ENCODE assay signal across 14 cellular contexts in genomic region chr10:132961420-132961803, GRCh38. TPM values are rescaled to one million over a fixed set of nuclear protein-coding genes. Genes with fewer than 3 reads are reported as not detected.
DNase-seq lines count a peak whose midpoint lies in the region; ATAC-seq and TF ChIP-seq lines count a peak whose summit lies in the region.
"Had no signal": no experiment of that assay in that cellular context is flagged by ENCODE, and none has a peak within 500 bp of the region (broad histone marks: within the 10 kb centered on the region; RNA-seq: fewer than 3 reads in every experiment).

No MANE protein-coding gene starts in this region.

- H3K79me1 ChIP-seq in mesenchymal stem cell (replicated peaks; ENCODE audit: low read length, poor library complexity, severe bottlenecking), result no peaks in the 10 kb centered on the region

- H3K36me3 ChIP-seq in mesenchymal stem cell (ENCODE audit: control insufficient read depth in 1 of 2, insufficient read depth in 2 of 2, low read depth in 1 of 2, low read length in 2 of 2), result no peaks in the 10 kb centered on the region
- H3K36me3 ChIP-seq: breast epithelium, transverse colon had no signal

- H2AFZ ChIP-seq in mesenchymal stem cell (ENCODE audit: low read depth, low read length), result peak overlapping the region; percentile 24

- no peak overlapping the region for H2BK120ac ChIP-seq in mesenchymal stem cell (ENCODE audit: low read depth, low read length)

- H3K9ac ChIP-seq in mesenchymal stem cell (ENCODE audit: low read length), result no peak overlapping the region

- H2AK5ac ChIP-seq in mesenchymal stem cell (ENCODE audit: low read length, severe bottlenecking), result no peak overlapping the region

- WGBS in mesenchymal stem cell, result 95% methylated on average over 8 of the region's 9 CpGs

- H2BK5ac ChIP-seq in mesenchymal stem cell (ENCODE audit: low read depth, low read length, poor library complexity, severe bottlenecking), result no peak overlapping the region

- H3K4ac ChIP-seq in mesenchymal stem cell (ENCODE audit: low read depth in 1 of 2, low read length in 2 of 2), result no peak overlapping the region

- H3K4me1 Mint-ChIP-seq in activated T-cell treated with anti-CD3 and anti-CD28 coated beads, Interleukin-2, amount 50 U/mL, for 72 hours (ENCODE audit: low read depth), result peaks cover 24% of the 10 kb centered on the region
- H3K4me1 Mint-ChIP-seq in stimulated activated naive B cell treated with anti-CD40 and anti-IgM and Interleukin-4, amounts not matched to agents 10 μg/mL and 1 μg/mL and 100 μg/mL, for 72 hours, result peaks cover 24% of the 10 kb centered on the region in 2 donors
- peaks cover 16% of the 10 kb centered on the region for H3K4me1 Mint-ChIP-seq in activated T-helper 1 cell treated with anti-CD3 and anti-CD28 coated beads, Interleukin-12 subunit alpha, Interleukin-12 subunit beta, Interleukin-2, Interleukin-4 antibody, amounts not matched to agents 30 ng/mL and 10 ng/mL and 1 ng/mL, durations not matched to agents 14 hours and 24 hours and 36 hours (ENCODE audit: low read depth)

- ATAC-seq in activated T-cell treated with anti-CD3 and anti-CD28 coated beads, Interleukin-2, amount 50 U/mL, for 72 hours (replicated peaks in 1 of 2), result no peak
- no peak for ATAC-seq in stimulated activated naive B cell treated with anti-CD40 and anti-IgM and Interleukin-4, amounts not matched to agents 10 μg/mL and 1 μg/mL and 100 μg/mL, for 72 hours (replicated peaks)

- H4K91ac ChIP-seq in mesenchymal stem cell (ENCODE audit: low read length), result no peak overlapping the region

- H3K23ac ChIP-seq in mesenchymal stem cell (ENCODE audit: low read length in 2 of 2), result no peak overlapping the region

- no peak overlapping the region for H3K27ac Mint-ChIP-seq in activated T-cell treated with anti-CD3 and anti-CD28 coated beads, Interleukin-2, amount 50 U/mL, for 72 hours
- H3K27ac Mint-ChIP-seq in stimulated activated naive B cell treated with anti-CD40 and anti-IgM and Interleukin-4, amounts not matched to agents 10 μg/mL and 1 μg/mL and 100 μg/mL, for 72 hours, result no peak overlapping the region
- H3K27ac Mint-ChIP-seq in activated T-helper 1 cell treated with anti-CD3 and anti-CD28 coated beads, Interleukin-12 subunit alpha, Interleukin-12 subunit beta, Interleukin-2, Interleukin-4 antibody, amounts not matched to agents 30 ng/mL and 10 ng/mL and 1 ng/mL, durations not matched to agents 14 hours and 24 hours and 36 hours, result no peak overlapping the region
- H3K27ac Mint-ChIP-seq: nephron progenitor cell had no signal

- TF ChIP-seq CTCF in VCaP (conservative IDR thresholded peaks at IDR 0.05), result no peak

- H3K18ac ChIP-seq in mesenchymal stem cell (ENCODE audit: low read depth in 1 of 2, low read length in 2 of 2), result no peak overlapping the region

- H3K4me2 ChIP-seq in mesenchymal stem cell (ENCODE audit: low read length, poor library complexity, severe bottlenecking), result no peak overlapping the region

- H3K9me3 ChIP-seq in mesenchymal stem cell (ENCODE audit: control insufficient read depth, low read length), result no peaks in the 10 kb centered on the region
- H3K9me3 ChIP-seq: breast epithelium, transverse colon had no signal

- H2BK12ac ChIP-seq in mesenchymal stem cell (ENCODE audit: low read length in 2 of 2), result no peak overlapping the region

- H3K4me3 ChIP-seq in mesenchymal stem cell (ENCODE audit: insufficient read depth in 1 of 2, low read depth in 1 of 2, low read length in 2 of 2), result peak overlapping the region in 1 of 2 experiments; percentile 26

- H3K14ac ChIP-seq in mesenchymal stem cell (ENCODE audit: low read length in 2 of 2), result peak overlapping the region in 1 of 2 experiments; percentile 79

- no peak overlapping the region for H2BK15ac ChIP-seq in mesenchymal stem cell (ENCODE audit: low read depth, poor library complexity, severe bottlenecking)

- peaks cover 33% of the 10 kb centered on the region for H3K27me3 Mint-ChIP-seq in activated T-cell treated with anti-CD3 and anti-CD28 coated beads, Interleukin-2, amount 50 U/mL, for 72 hours (ENCODE audit: low read depth)
- H3K27me3 Mint-ChIP-seq in stimulated activated naive B cell treated with anti-CD40 and anti-IgM and Interleukin-4, amounts not matched to agents 10 μg/mL and 1 μg/mL and 100 μg/mL, for 72 hours, result peaks cover 49 to 51% of the 10 kb centered on the region in 2 donors
- peaks cover 11% of the 10 kb centered on the region for H3K27me3 Mint-ChIP-seq in activated T-helper 1 cell treated with anti-CD3 and anti-CD28 coated beads, Interleukin-12 subunit alpha, Interleukin-12 subunit beta, Interleukin-2, Interleukin-4 antibody, amounts not matched to agents 30 ng/mL and 10 ng/mL and 1 ng/mL, durations not matched to agents 14 hours and 24 hours and 36 hours (ENCODE audit: insufficient read depth)

- peaks cover 4% of the 10 kb centered on the region in 2 donors for H3K36me3 Mint-ChIP-seq in activated T-cell treated with anti-CD3 and anti-CD28 coated beads, Interleukin-2, amount 50 U/mL, for 72 hours (ENCODE audit: insufficient read depth in 2 of 2)
- H3K36me3 Mint-ChIP-seq in stimulated activated naive B cell treated with anti-CD40 and anti-IgM and Interleukin-4, amounts not matched to agents 10 μg/mL and 1 μg/mL and 100 μg/mL, for 72 hours, result peaks cover 0 to 2% of the 10 kb centered on the region in 2 donors
- no peaks in the 10 kb centered on the region for H3K36me3 Mint-ChIP-seq in activated T-helper 1 cell treated with anti-CD3 and anti-CD28 coated beads, Interleukin-12 subunit alpha, Interleukin-12 subunit beta, Interleukin-2, Interleukin-4 antibody, amounts not matched to agents 30 ng/mL and 10 ng/mL and 1 ng/mL, durations not matched to agents 14 hours and 24 hours and 36 hours (ENCODE audit: low read depth)

- peaks cover 5% of the 10 kb centered on the region for H3K4me1 ChIP-seq in mesenchymal stem cell (ENCODE audit: control insufficient read depth, insufficient read depth, low read depth, low read length)
- H3K4me1 ChIP-seq: breast epithelium had no signal

- peaks cover 0 to 1% of the 10 kb centered on the region in 2 donors for H3K9me3 Mint-ChIP-seq in activated T-cell treated with anti-CD3 and anti-CD28 coated beads, Interleukin-2, amount 50 U/mL, for 72 hours
- H3K9me3 Mint-ChIP-seq in stimulated activated naive B cell treated with anti-CD40 and anti-IgM and Interleukin-4, amounts not matched to agents 10 μg/mL and 1 μg/mL and 100 μg/mL, for 72 hours, result peaks cover 1 to 3% of the 10 kb centered on the region in 2 donors
- H3K9me3 Mint-ChIP-seq in activated T-helper 1 cell treated with anti-CD3 and anti-CD28 coated beads, Interleukin-12 subunit alpha, Interleukin-12 subunit beta, Interleukin-2, Interleukin-4 antibody, amounts not matched to agents 30 ng/mL and 10 ng/mL and 1 ng/mL, durations not matched to agents 14 hours and 24 hours and 36 hours, result no peaks in the 10 kb centered on the region

- no peak overlapping the region for H4K8ac ChIP-seq in mesenchymal stem cell (ENCODE audit: low read length)

- peaks cover 21 to 44% of the 10 kb centered on the region in 2 experiments for H3K27me3 ChIP-seq in mesenchymal stem cell (ENCODE audit: control insufficient read depth in 1 of 2, insufficient read depth in 1 of 2, low read length in 2 of 2)
- H3K27me3 ChIP-seq: transverse colon had no signal

- peak overlapping the region; percentile 22 to 63 for H3K4me3 Mint-ChIP-seq in activated T-cell treated with anti-CD3 and anti-CD28 coated beads, Interleukin-2, amount 50 U/mL, for 72 hours
- H3K4me3 Mint-ChIP-seq in stimulated activated naive B cell treated with anti-CD40 and anti-IgM and Interleukin-4, amounts not matched to agents 10 μg/mL and 1 μg/mL and 100 μg/mL, for 72 hours, result peak overlapping the region; percentile 17 to 25
- no peak overlapping the region for H3K4me3 Mint-ChIP-seq in activated T-helper 1 cell treated with anti-CD3 and anti-CD28 coated beads, Interleukin-12 subunit alpha, Interleukin-12 subunit beta, Interleukin-2, Interleukin-4 antibody, amounts not matched to agents 30 ng/mL and 10 ng/mL and 1 ng/mL, durations not matched to agents 14 hours and 24 hours and 36 hours

- peak overlapping the region; percentile 68 for H3K27ac ChIP-seq in VCaP
- H3K27ac ChIP-seq in mesenchymal stem cell (ENCODE audit: low read length, poor library complexity, severe bottlenecking), result no peak overlapping the region
- H3K27ac ChIP-seq in substantia nigra (ENCODE audit: low read depth, low read length, poor library complexity, severe bottlenecking), result no peak overlapping the region
- H3K27ac ChIP-seq: breast epithelium had no signal

- no peak for DNase-seq in activated T-cell treated with anti-CD3 and anti-CD28 coated beads, Interleukin-2, amount 50 U/mL, for 72 hours
- DNase-seq in activated T-cell treated with anti-CD3 and anti-CD28 coated beads for 4 hours (no peak), mesenchymal stem cell (no peak), substantia nigra (lab: John Stamatoyannopoulos, UW) (no peak), NCI-H1048 (lab: John Stamatoyannopoulos, UW) (no peak)
- no peak for DNase-seq in stimulated activated naive B cell treated with anti-CD40 and anti-IgM and Interleukin-4, amounts not matched to agents 10 μg/mL and 1 μg/mL and 100 μg/mL, for 72 hours
- no peak for DNase-seq in activated T-helper 1 cell treated with anti-CD3 and anti-CD28 coated beads, Interleukin-12 subunit alpha, Interleukin-12 subunit beta, Interleukin-2, Interleukin-4 antibody, amounts not matched to agents 30 ng/mL and 10 ng/mL and 1 ng/mL, durations not matched to agents 14 hours and 24 hours and 36 hours (ENCODE audit: low spot score)
- DNase-seq: DND-41, NCI-H1436 treated with DMSO at 0.1 percent for 48 hours had no signal

- intact Hi-C loops in activated T-helper 1 cell treated with anti-CD3 and anti-CD28 coated beads, Interleukin-12 subunit alpha, Interleukin-12 subunit beta, Interleukin-2, Interleukin-4 antibody, amounts not matched to agents 30 ng/mL and 10 ng/mL and 1 ng/mL, durations not matched to agents 14 hours and 24 hours and 36 hours (cut with micrococcal nuclease), result loop anchor here (5.0 kb wide), 1 partner anchor 199 kb away; no protein-coding TSS in a partner anchor

RNA-seq across cellular contexts. Expression of gene CFAP46, which starts 19.0 kb away (rescaled TPM):
- total RNA-seq in activated T-cell treated with anti-CD3 and anti-CD28 coated beads, Interleukin-2, amount 50 U/mL, for 72 hours, result under 1 TPM; 0.16 to 0.26 TPM
- polyA plus RNA-seq in mesenchymal stem cell (2013, experiment 1 of 2), result 1.2 TPM
- polyA plus RNA-seq in mesenchymal stem cell (2013, experiment 2 of 2), result 1.6 TPM
- total RNA-seq in activated T-helper 1 cell treated with anti-CD3 and anti-CD28 coated beads, Interleukin-12 subunit alpha, Interleukin-12 subunit beta, Interleukin-2, Interleukin-4 antibody, amounts not matched to agents 30 ng/mL and 10 ng/mL and 1 ng/mL, durations not matched to agents 14 hours and 24 hours and 36 hours, result not detected in 2 replicates
- total RNA-seq: SK-MEL-5, transverse colon had no signal
